In genomic region chr5:124650960-124651662, GRCh38 we compare ENCODE assay signal across 8 cellular contexts.
DNase-seq lines count a peak whose midpoint lies in the region; ATAC-seq and TF ChIP-seq lines count a peak whose summit lies in the region.

No MANE protein-coding gene starts in this region.

- H3K36me3 ChIP-seq in ES-I3 (ENCODE audit: insufficient read depth, low read length) (peaks cover 5% of the 10 kb centered on the region), psoas muscle (ENCODE audit: insufficient read depth in 1 of 2, low read depth in 1 of 2) (peaks cover 0 to 16% of the 10 kb centered on the region in 2 donors)

- H3K4me1 ChIP-seq in ES-I3 (ENCODE audit: insufficient read depth, low read length) = peaks cover 29% of the 10 kb centered on the region
- H3K4me1 ChIP-seq in psoas muscle = peaks cover 42% of the 10 kb centered on the region

- no peaks in the 10 kb centered on the region for H3K27me3 ChIP-seq in psoas muscle (ENCODE audit: insufficient read depth in 3 of 3, low read length in 2 of 3)

- TF ChIP-seq CTCF in foreskin fibroblast (IDR thresholded peaks at IDR 0.05; ENCODE audit: low read depth, low read length) (no peak), psoas muscle (IDR thresholded peaks at IDR 0.05) (no peak)

- intact Hi-C loops in psoas muscle (cut with DNase I) = loop anchor here (2.0 to 10.0 kb wide), 3 partner anchors 98 to 534 kb away; no protein-coding TSS in a partner anchor

- 7 to 14% (median 8%) methylated on average over 3 of the region's 3 CpGs for WGBS in psoas muscle, 3 donors

- no peaks in the 10 kb centered on the region for H3K36me3 Mint-ChIP-seq in T-helper 17 cell (ENCODE audit: low read depth)

- H3K4me3 Mint-ChIP-seq in T-helper 17 cell = peak overlapping the region; percentile 72

- H3K27me3 Mint-ChIP-seq in T-helper 17 cell = peaks cover 12% of the 10 kb centered on the region

- H3K27ac Mint-ChIP-seq in T-helper 17 cell = no peak overlapping the region

- H3K9me3 ChIP-seq in ES-I3 (ENCODE audit: control insufficient read depth, insufficient read depth, low read length) (no peaks in the 10 kb centered on the region), T-helper 17 cell (ENCODE audit: control insufficient read depth, low read length, poor library complexity, severe bottlenecking) (peaks cover 5% of the 10 kb centered on the region), psoas muscle (no peaks in the 10 kb centered on the region)

- peak overlapping the region; percentile 18 to 54 for H3K4me3 ChIP-seq in foreskin fibroblast (ENCODE audit: low read depth in 1 of 2, low read length in 2 of 2)
- peak overlapping the region; percentile 77 for H3K4me3 ChIP-seq in psoas muscle

- H3K27ac ChIP-seq in psoas muscle = peak overlapping the region; percentile 81

- no peak for DNase-seq in T-helper 17 cell
- DNase-seq in foreskin fibroblast = no peak
- DNase-seq in psoas muscle = no peak
- DNase-seq in amygdala (lab: John Stamatoyannopoulos, UW) = no peak
- DNase-seq in NCI-H1092 treated with DMSO at 0.1 percent for 48 hours (lab: John Stamatoyannopoulos, UW) = no peak
- DNase-seq in HK-2 (ENCODE audit: unreplicated experiment) = no peak
- DNase-seq in RPMI8226 = no peak

- ATAC-seq in T-helper 17 cell = no peak
- ATAC-seq in psoas muscle = peak; percentile 10 to 40 (median 26)

- peaks cover 16% of the 10 kb centered on the region for H3K4me1 Mint-ChIP-seq in T-helper 17 cell

- H3K9ac ChIP-seq in ES-I3 (ENCODE audit: low read depth, low read length) = peak overlapping the region; percentile 12; the same call in 1 of the 2 replicates
